Comparison of ENCODE assay signal across 9 cellular contexts in genomic region chr2:68908392-68908970, GRCh38. TPM values are rescaled to one million over a fixed set of nuclear protein-coding genes. Genes with fewer than 3 reads are reported as not detected.
A peak's percentile ranks its signal among the peaks of the same experiment; 100 is the strongest.
DNase-seq lines count a peak whose midpoint lies in the region; ATAC-seq and TF ChIP-seq lines count a peak whose summit lies in the region.
"Had no signal": no experiment of that assay in that cellular context is flagged by ENCODE, and none has a peak within 500 bp of the region (broad histone marks: within the 10 kb centered on the region; RNA-seq: fewer than 3 reads in every experiment).

No MANE protein-coding gene starts in this region.

- peaks cover 11% of the 10 kb centered on the region for H3K9me3 Mint-ChIP-seq in T-helper 1 cell treated with Interleukin-12 subunit alpha and Interleukin-12 subunit beta and Interleukin-4 antibody, amounts not matched to agents 30 μg/mL and 1 μg/mL, for 36 hours

- TF ChIP-seq CTCF in NB4 (IDR thresholded peaks at IDR 0.05; ENCODE audit: low read depth, low read length) (no peak), astrocyte of the cerebellum (IDR thresholded peaks at IDR 0.05; ENCODE audit: low read depth, low read length, missing control alignments) (no peak)

- H3K4me3 ChIP-seq in NB4 (ENCODE audit: low read depth, low read length) (no peak overlapping the region), astrocyte of the cerebellum (ENCODE audit: low read depth, low read length) (no peak overlapping the region)

- in situ Hi-C loops in astrocyte of the cerebellum (cut with HindIII; ENCODE audit: low sequenced_read_pairs): no loop called here

- H3K27ac Mint-ChIP-seq in T-helper 1 cell treated with Interleukin-12 subunit alpha and Interleukin-12 subunit beta and Interleukin-4 antibody, amounts not matched to agents 30 μg/mL and 1 μg/mL, for 36 hours: peak overlapping the region; percentile 89
- H3K27ac Mint-ChIP-seq: nephron had no signal

- peak overlapping the region; percentile 47 for H3K4me3 Mint-ChIP-seq in T-helper 1 cell treated with Interleukin-12 subunit alpha and Interleukin-12 subunit beta and Interleukin-4 antibody, amounts not matched to agents 30 μg/mL and 1 μg/mL, for 36 hours
- H3K4me3 Mint-ChIP-seq: nephron had no signal

- DNase-seq in NB4 (ENCODE audit: low read depth): peak; percentile 98
- peak; percentile 82 for DNase-seq in astrocyte of the cerebellum (ENCODE audit: low read depth)
- peak; percentile 83 to 84 for DNase-seq in left colon
- DNase-seq in stimulated activated CD8-positive, alpha-beta memory T cell treated with anti-CD3 and anti-CD28 coated beads, Interleukin-15, amount 100 ng/mL, for 48 hours (ENCODE audit: low read depth in 2 of 2): peak; percentile 69 to 77
- no peak for DNase-seq in retina

- peaks cover 33% of the 10 kb centered on the region for H3K4me1 Mint-ChIP-seq in T-helper 1 cell treated with Interleukin-12 subunit alpha and Interleukin-12 subunit beta and Interleukin-4 antibody, amounts not matched to agents 30 μg/mL and 1 μg/mL, for 36 hours (ENCODE audit: low read depth)

- peak; percentile 57 for TF ChIP-seq POLR2A in GM15510 (IDR thresholded peaks at IDR 0.05; ENCODE audit: borderline replicate concordance, extremely low read depth, insufficient read length)
- TF ChIP-seq POLR2A in NB4 (IDR thresholded peaks at IDR 0.05; ENCODE audit: extremely low read depth, insufficient read length): peak; percentile 44

- no peaks in the 10 kb centered on the region for H3K27me3 Mint-ChIP-seq in T-helper 1 cell treated with Interleukin-12 subunit alpha and Interleukin-12 subunit beta and Interleukin-4 antibody, amounts not matched to agents 30 μg/mL and 1 μg/mL, for 36 hours (ENCODE audit: low read depth)

- ATAC-seq in HG02642 (IDR thresholded peaks at IDR 0.05; ENCODE audit: poor library complexity, unreplicated experiment) (peak; percentile 97), left colon (peak; percentile 94)

- intact Hi-C loops in left colon (cut with DNase I, micrococcal nuclease): loop anchor here in 1 of 2 donors (5.0 kb wide), 1 partner anchor 156 kb away; no protein-coding TSS in a partner anchor

- peaks cover 12% of the 10 kb centered on the region for H3K36me3 Mint-ChIP-seq in T-helper 1 cell treated with Interleukin-12 subunit alpha and Interleukin-12 subunit beta and Interleukin-4 antibody, amounts not matched to agents 30 μg/mL and 1 μg/mL, for 36 hours (ENCODE audit: low read depth)

RNA-seq across cellular contexts. Expression of gene BMP10, which starts 37.3 kb away (rescaled TPM):
- not detected for total RNA-seq in left colon

RNA-seq across cellular contexts. Expression of gene GKN2, which starts 44.2 kb away (rescaled TPM):
- total RNA-seq in left colon: under 1 TPM in 1 of 2 donors, not detected in 1; 0.43 TPM
